Comparison of ENCODE assay signal across 19 cellular contexts in the genomic region with DNA sequence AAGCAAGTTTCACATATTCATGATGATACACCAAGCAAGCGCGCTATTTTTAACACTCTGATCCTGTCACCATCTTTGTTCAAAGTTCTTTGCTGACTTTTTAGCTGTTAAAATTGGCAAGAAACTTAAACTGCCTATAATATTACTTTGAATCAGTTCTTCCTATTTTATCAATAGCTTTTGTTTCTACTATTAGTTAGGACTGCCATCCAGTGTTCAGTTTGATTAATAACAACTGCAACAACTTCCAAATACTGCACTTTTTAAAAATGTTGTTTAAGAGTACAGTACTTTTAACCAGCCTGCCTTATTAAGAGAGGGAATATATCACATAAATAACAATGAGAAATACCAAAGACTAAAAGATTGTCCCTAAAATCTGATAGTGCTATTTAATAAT.
DNase-seq lines count a peak whose midpoint lies in the region; ATAC-seq and TF ChIP-seq lines count a peak whose summit lies in the region.
"Had no signal": no experiment of that assay in that cellular context is flagged by ENCODE, and none has a peak within 500 bp of the region (broad histone marks: within the 10 kb centered on the region; RNA-seq: fewer than 3 reads in every experiment).

No MANE protein-coding gene starts in this region.

- no peaks in the 10 kb centered on the region for H3K4me1 Mint-ChIP-seq in activated CD8-positive, alpha-beta T cell treated with anti-CD3 and anti-CD28 coated beads for 36 hours (ENCODE audit: low read depth)
- H3K4me1 Mint-ChIP-seq: activated naive CD8-positive, alpha-beta T cell treated with anti-CD3 and anti-CD28 coated beads, Interleukin-2, amount 10 ng/mL, durations not matched to agents 7 days and 5 days; memory B cell had no signal

- intact Hi-C loops in PC-9 (cut with micrococcal nuclease; ENCODE audit: unreplicated experiment) = no loop called here
- intact Hi-C loops in dorsolateral prefrontal cortex (cut with DNase I) = loop anchor here in 1 of 2 donors (10.0 kb wide), 1 partner anchor 414 kb away; no protein-coding TSS in a partner anchor
- intact Hi-C loops in activated CD8-positive, alpha-beta T cell treated with anti-CD3 and anti-CD28 coated beads for 36 hours (cut with micrococcal nuclease) = no loop called here

- no peak overlapping the region for H3K4me2 ChIP-seq in PC-9

- TF ChIP-seq CTCF in HEK293 (tag by site-specific recombination; IDR thresholded peaks at IDR 0.05) (no peak), PC-9 (conservative IDR thresholded peaks at IDR 0.05) (peak; percentile 26; the same call in 1 of the 2 replicates), dorsolateral prefrontal cortex (IDR thresholded peaks at IDR 0.05 in 54 of 56, conservative IDR thresholded peaks at IDR 0.05 in 2 of 56; ENCODE audit: low read depth in 1 of 56, partially characterized antibody in 56 of 56) (peak in 10 of 56 donors; percentile 7 to 43 (median 20))
- TF ChIP-seq CTCF in activated CD8-positive, alpha-beta T cell treated with anti-CD3 and anti-CD28 coated beads for 36 hours (IDR thresholded peaks at IDR 0.05) = no peak

- DNase-seq in Ammon's horn (ENCODE audit: low spot score) (peak; percentile 1), PC-9 (no peak), iPS DF 6.9 (ENCODE audit: low read depth, low spot score) (peak; percentile 1), dorsolateral prefrontal cortex (no peak)
- DNase-seq in activated CD8-positive, alpha-beta T cell treated with anti-CD3 and anti-CD28 coated beads for 36 hours = no peak
- DNase-seq: activated CD8-positive, alpha-beta T cell treated with anti-CD3 and anti-CD28 coated beads, Interleukin-2, amount 10 ng/mL, durations not matched to agents 7 days and 5 days; activated naive CD8-positive, alpha-beta T cell treated with anti-CD3 and anti-CD28 coated beads, Interleukin-2, amount 10 ng/mL, durations not matched to agents 7 days and 5 days; activated T-cell treated with anti-CD3 and anti-CD28 coated beads, Interleukin-2, amount 50 U/mL, for 72 hours; islet precursor cell; NCI-H2081; NCI-H748 treated with DMSO at 0.1 percent for 48 hours had no signal

- H4K20me1 ChIP-seq in PC-9 (ENCODE audit: insufficient read depth) = no peaks in the 10 kb centered on the region

- no peaks in the 10 kb centered on the region for H3K27me3 Mint-ChIP-seq in activated CD8-positive, alpha-beta T cell treated with anti-CD3 and anti-CD28 coated beads for 36 hours
- H3K27me3 Mint-ChIP-seq: activated naive CD8-positive, alpha-beta T cell treated with anti-CD3 and anti-CD28 coated beads, Interleukin-2, amount 10 ng/mL, durations not matched to agents 7 days and 5 days; memory B cell had no signal

- H3K27me3 ChIP-seq in PC-9 (ENCODE audit: insufficient read depth, low read depth) (no peaks in the 10 kb centered on the region), iPS DF 6.9 (ENCODE audit: control insufficient read depth, insufficient read depth, low read length) (no peaks in the 10 kb centered on the region), dorsolateral prefrontal cortex (peaks cover 0 to 68% (median 20%) of the 10 kb centered on the region in 45 donors)
- H3K27me3 ChIP-seq: esophagus muscularis mucosa had no signal

- H3F3A ChIP-seq in PC-9 (ENCODE audit: insufficient read depth, low read depth) = no peaks in the 10 kb centered on the region

- no TSS peak for BruUV-seq in PC-9 (replicated peaks; lab: Mats Ljungman, UMichigan)

- POLR2A ChIA-PET in HEK293 (lab: Yijun Ruan, JAX) (no interaction called here), PC-9 (lab: Charles Lee; ENCODE audit: unreplicated experiment) (no interaction called here)
- POLR2A ChIA-PET in activated CD8-positive, alpha-beta T cell treated with anti-CD3 and anti-CD28 coated beads for 36 hours (lab: Charles Lee) = no interaction called here

- CTCF ChIA-PET in HEK293 (lab: Yijun Ruan, JAX) (interaction anchor here (1.0 to 1.6 kb wide), 3 partner anchors 9 to 416 kb away, joined by 3 to 9 read pairs (median 3); no protein-coding TSS in a partner anchor), PC-9 (lab: Charles Lee) (no interaction called here)
- CTCF ChIA-PET in activated CD8-positive, alpha-beta T cell treated with anti-CD3 and anti-CD28 coated beads for 36 hours (lab: Charles Lee) = no interaction called here

- no peak overlapping the region for H2AFZ ChIP-seq in PC-9

- H3K79me2 ChIP-seq in PC-9 (ENCODE audit: low read depth) = no peaks in the 10 kb centered on the region

- H3K4me3 ChIP-seq in HEK293 (ENCODE audit: low read depth, low read length) (no peak overlapping the region), PC-9 (no peak overlapping the region), iPS DF 6.9 (ENCODE audit: low read length) (no peak overlapping the region), dorsolateral prefrontal cortex (no peak overlapping the region)
- H3K4me3 ChIP-seq: esophagus muscularis mucosa, thoracic aorta had no signal

- H3K9me3 ChIP-seq in HEK293 (ENCODE audit: control insufficient read depth, insufficient read depth, low read depth, low read length) = no peaks in the 10 kb centered on the region
- no peaks in the 10 kb centered on the region for H3K9me3 ChIP-seq in PC-9 (ENCODE audit: insufficient read depth, low read depth)
- no peaks in the 10 kb centered on the region for H3K9me3 ChIP-seq in iPS DF 6.9 (ENCODE audit: control insufficient read depth, insufficient read depth, low read length)
- H3K9me3 ChIP-seq: esophagus muscularis mucosa, thoracic aorta had no signal

- H3K27ac ChIP-seq in HEK293 (ENCODE audit: extremely low read depth, low read depth, low read length) = no peak overlapping the region
- H3K27ac ChIP-seq in PC-9 = no peak overlapping the region
- no peak overlapping the region for H3K27ac ChIP-seq in iPS DF 6.9 (ENCODE audit: low read length)
- no peak overlapping the region for H3K27ac ChIP-seq in dorsolateral prefrontal cortex
- H3K27ac ChIP-seq: esophagus muscularis mucosa, RWPE1, thoracic aorta had no signal

- no CpG with 5 or more reads among the region's 2 CpGs for WGBS in iPS DF 6.9 (ENCODE audit: insufficient coverage, insufficient read length)

- H3K9me2 ChIP-seq in PC-9 (ENCODE audit: insufficient read depth) = no peaks in the 10 kb centered on the region

- no peak overlapping the region for H3K4me3 Mint-ChIP-seq in activated CD8-positive, alpha-beta T cell treated with anti-CD3 and anti-CD28 coated beads for 36 hours
- H3K4me3 Mint-ChIP-seq: activated CD8-positive, alpha-beta T cell treated with anti-CD3 and anti-CD28 coated beads, Interleukin-2, amount 10 ng/mL, durations not matched to agents 7 days and 5 days; activated naive CD8-positive, alpha-beta T cell treated with anti-CD3 and anti-CD28 coated beads, Interleukin-2, amount 10 ng/mL, durations not matched to agents 7 days and 5 days; activated T-cell treated with anti-CD3 and anti-CD28 coated beads, Interleukin-2, amount 50 U/mL, for 72 hours; memory B cell; WTC11 had no signal

- H3K36me3 ChIP-seq in HEK293 (ENCODE audit: control insufficient read depth in 2 of 2, insufficient read depth in 1 of 2, low read length in 2 of 2) (no peaks in the 10 kb centered on the region), PC-9 (ENCODE audit: low read depth) (no peaks in the 10 kb centered on the region), iPS DF 6.9 (ENCODE audit: control insufficient read depth, insufficient read depth, low read length) (no peaks in the 10 kb centered on the region; the same call in 1 of the 2 replicates)
- H3K36me3 ChIP-seq: esophagus muscularis mucosa, thoracic aorta had no signal

- H3K36me3 Mint-ChIP-seq in activated CD8-positive, alpha-beta T cell treated with anti-CD3 and anti-CD28 coated beads for 36 hours (ENCODE audit: low read depth) = no peaks in the 10 kb centered on the region
- H3K36me3 Mint-ChIP-seq: activated naive CD8-positive, alpha-beta T cell treated with anti-CD3 and anti-CD28 coated beads, Interleukin-2, amount 10 ng/mL, durations not matched to agents 7 days and 5 days; memory B cell had no signal

- H3K4me1 ChIP-seq in HEK293 (ENCODE audit: control insufficient read depth, insufficient read depth, low read length) (no peaks in the 10 kb centered on the region), PC-9 (replicated peaks; ENCODE audit: insufficient read depth) (no peaks in the 10 kb centered on the region), iPS DF 6.9 (ENCODE audit: control insufficient read depth, insufficient read depth, low read length) (no peaks in the 10 kb centered on the region)
- H3K4me1 ChIP-seq: esophagus muscularis mucosa had no signal

- no peak overlapping the region for H3K27ac Mint-ChIP-seq in activated CD8-positive, alpha-beta T cell treated with anti-CD3 and anti-CD28 coated beads for 36 hours
- H3K27ac Mint-ChIP-seq: activated CD8-positive, alpha-beta T cell treated with anti-CD3 and anti-CD28 coated beads, Interleukin-2, amount 10 ng/mL, durations not matched to agents 7 days and 5 days; activated naive CD8-positive, alpha-beta T cell treated with anti-CD3 and anti-CD28 coated beads, Interleukin-2, amount 10 ng/mL, durations not matched to agents 7 days and 5 days; activated T-cell treated with anti-CD3 and anti-CD28 coated beads, Interleukin-2, amount 50 U/mL, for 72 hours; memory B cell; WTC11 had no signal

- ATAC-seq in HG02938 (IDR thresholded peaks at IDR 0.05; ENCODE audit: unreplicated experiment) (no peak), HG03442 (IDR thresholded peaks at IDR 0.05; ENCODE audit: unreplicated experiment) (no peak)
- no peak for ATAC-seq in activated CD8-positive, alpha-beta T cell treated with anti-CD3 and anti-CD28 coated beads for 36 hours
- ATAC-seq: activated CD8-positive, alpha-beta T cell treated with anti-CD3 and anti-CD28 coated beads, Interleukin-2, amount 10 ng/mL, durations not matched to agents 7 days and 5 days; activated T-cell treated with anti-CD3 and anti-CD28 coated beads, Interleukin-2, amount 50 U/mL, for 72 hours; WTC11 had no signal

- no peaks in the 10 kb centered on the region for H3K9me3 Mint-ChIP-seq in activated CD8-positive, alpha-beta T cell treated with anti-CD3 and anti-CD28 coated beads for 36 hours
- H3K9me3 Mint-ChIP-seq: activated naive CD8-positive, alpha-beta T cell treated with anti-CD3 and anti-CD28 coated beads, Interleukin-2, amount 10 ng/mL, durations not matched to agents 7 days and 5 days; activated T-cell treated with anti-CD3 and anti-CD28 coated beads, Interleukin-2, amount 50 U/mL, for 72 hours had no signal

TF ChIP-seq in HEK293, 187 proteins besides CTCF, POLR2A, EP300 and RAD21 (continues in another document):
- TF ChIP-seq, protein P1, sequence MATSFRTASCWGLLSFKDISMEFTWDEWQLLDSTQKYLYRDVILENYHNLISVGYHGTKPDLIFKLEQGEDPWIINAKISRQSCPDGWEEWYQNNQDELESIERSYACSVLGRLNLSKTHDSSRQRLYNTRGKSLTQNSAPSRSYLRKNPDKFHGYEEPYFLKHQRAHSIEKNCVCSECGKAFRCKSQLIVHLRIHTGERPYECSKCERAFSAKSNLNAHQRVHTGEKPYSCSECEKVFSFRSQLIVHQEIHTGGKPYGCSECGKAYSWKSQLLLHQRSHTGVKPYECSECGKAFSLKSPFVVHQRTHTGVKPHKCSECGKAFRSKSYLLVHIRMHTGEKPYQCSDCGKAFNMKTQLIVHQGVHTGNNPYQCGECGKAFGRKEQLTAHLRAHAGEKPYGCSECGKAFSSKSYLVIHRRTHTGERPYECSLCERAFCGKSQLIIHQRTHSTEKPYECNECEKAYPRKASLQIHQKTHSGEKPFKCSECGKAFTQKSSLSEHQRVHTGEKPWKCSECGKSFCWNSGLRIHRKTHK (tag by site-specific recombination; IDR thresholded peaks at IDR 0.05) = no peak
- no peak for TF ChIP-seq ZNF2 (tag by site-specific recombination; IDR thresholded peaks at IDR 0.05)

Comparison
In these comparisons a context has a peak if more than half of its experiments do, and no peak if none do; other contexts are left out.
1. DNase-seq: peak in Ammon's horn (single experiment) and iPS DF 6.9 (single experiment); none in PC-9 (0 of 2), dorsolateral prefrontal cortex (0 of 10) and activated CD8-positive, alpha-beta T cell treated with anti-CD3 and anti-CD28 coated beads for 36 hours (single experiment).